In the genomic region with DNA sequence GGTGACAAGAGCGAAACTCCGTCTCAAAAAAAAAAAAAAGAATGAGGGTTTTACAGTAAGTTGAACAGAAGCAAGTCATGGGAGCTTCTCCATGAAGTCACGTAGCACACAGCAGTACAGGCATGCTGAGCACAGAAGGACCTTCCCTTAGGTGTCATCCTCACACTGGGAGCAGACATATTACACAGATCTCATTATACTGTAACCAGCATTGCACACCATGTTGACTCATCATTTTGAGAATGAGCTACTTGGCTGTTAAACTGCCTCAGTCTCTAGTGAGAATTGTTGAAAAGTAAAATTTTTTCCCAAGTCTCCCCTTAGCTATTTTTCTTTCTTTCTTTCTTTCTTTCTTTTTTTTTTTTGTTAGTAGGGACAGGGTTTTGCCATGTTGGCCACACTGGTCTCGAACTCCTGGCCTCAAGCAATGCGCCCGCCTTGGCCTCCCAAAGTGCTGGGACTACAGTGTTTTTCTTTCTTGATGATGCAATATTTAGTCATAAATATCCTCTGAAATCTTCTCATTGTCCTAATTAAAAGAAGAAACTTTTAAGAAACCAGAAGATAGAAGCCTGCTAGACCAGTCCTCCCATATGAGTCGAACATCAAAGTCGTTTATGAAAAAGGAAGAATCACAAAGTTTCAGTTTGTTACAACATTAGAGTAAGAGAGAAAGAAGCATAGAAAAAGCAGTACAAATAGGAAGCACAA, we compare ENCODE assay signal across 13 cellular contexts. TPM values are rescaled to one million over a fixed set of nuclear protein-coding genes. Genes with fewer than 3 reads are reported as not detected.
DNase-seq lines count a peak whose midpoint lies in the region; ATAC-seq and TF ChIP-seq lines count a peak whose summit lies in the region.
"Had no signal": no experiment of that assay in that cellular context is flagged by ENCODE, and none has a peak within 500 bp of the region (broad histone marks: within the 10 kb centered on the region; RNA-seq: fewer than 3 reads in every experiment).

No MANE protein-coding gene starts in this region.

- H3K36me3 Mint-ChIP-seq in activated T-cell treated with anti-CD3 and anti-CD28 coated beads, Interleukin-2, amount 50 U/mL, for 72 hours (ENCODE audit: insufficient read depth in 2 of 2) = no peaks in the 10 kb centered on the region
- H3K36me3 Mint-ChIP-seq in stimulated activated naive B cell treated with anti-CD40 and anti-IgM and Interleukin-4, amounts not matched to agents 10 μg/mL and 1 μg/mL and 100 μg/mL, for 72 hours = peaks cover 0 to 4% of the 10 kb centered on the region in 2 donors

- no peak for TF ChIP-seq CTCF in epithelial cell of proximal tubule (conservative IDR thresholded peaks at IDR 0.05; ENCODE audit: low read depth, low read length)

- H3K4me3 Mint-ChIP-seq in activated T-cell treated with anti-CD3 and anti-CD28 coated beads, Interleukin-2, amount 50 U/mL, for 72 hours = peak overlapping the region; percentile 10 to 18
- no peak overlapping the region for H3K4me3 Mint-ChIP-seq in stimulated activated naive B cell treated with anti-CD40 and anti-IgM and Interleukin-4, amounts not matched to agents 10 μg/mL and 1 μg/mL and 100 μg/mL, for 72 hours

- no peaks in the 10 kb centered on the region for H3K27me3 Mint-ChIP-seq in activated T-cell treated with anti-CD3 and anti-CD28 coated beads, Interleukin-2, amount 50 U/mL, for 72 hours (ENCODE audit: low read depth)
- H3K27me3 Mint-ChIP-seq in stimulated activated naive B cell treated with anti-CD40 and anti-IgM and Interleukin-4, amounts not matched to agents 10 μg/mL and 1 μg/mL and 100 μg/mL, for 72 hours = peaks cover 0 to 4% of the 10 kb centered on the region in 2 donors

- H3K27ac Mint-ChIP-seq in activated T-cell treated with anti-CD3 and anti-CD28 coated beads, Interleukin-2, amount 50 U/mL, for 72 hours = peak overlapping the region; percentile 94
- H3K27ac Mint-ChIP-seq in stimulated activated naive B cell treated with anti-CD40 and anti-IgM and Interleukin-4, amounts not matched to agents 10 μg/mL and 1 μg/mL and 100 μg/mL, for 72 hours = no peak overlapping the region

- ATAC-seq in activated T-cell treated with anti-CD3 and anti-CD28 coated beads, Interleukin-2, amount 50 U/mL, for 72 hours (replicated peaks in 1 of 2) = peak; percentile 87 to 91
- peak; percentile 73 for ATAC-seq in stimulated activated naive CD8-positive, alpha-beta T cell treated with anti-CD3 and anti-CD28 coated beads, Interleukin-15, Interleukin-2, amounts not matched to agents 100 U/mL and 50 U/mL, for 24 hours
- ATAC-seq in stimulated activated naive B cell treated with anti-CD40 and anti-IgM and Interleukin-4, amounts not matched to agents 10 μg/mL and 1 μg/mL and 100 μg/mL, for 72 hours (replicated peaks) = no peak
- ATAC-seq: Panc1 had no signal

- no peaks in the 10 kb centered on the region for H3K9me3 Mint-ChIP-seq in activated T-cell treated with anti-CD3 and anti-CD28 coated beads, Interleukin-2, amount 50 U/mL, for 72 hours
- H3K9me3 Mint-ChIP-seq in stimulated activated naive B cell treated with anti-CD40 and anti-IgM and Interleukin-4, amounts not matched to agents 10 μg/mL and 1 μg/mL and 100 μg/mL, for 72 hours = no peaks in the 10 kb centered on the region

- peak; percentile 4 to 9 for DNase-seq in activated T-cell treated with anti-CD3 and anti-CD28 coated beads, Interleukin-2, amount 50 U/mL, for 72 hours
- DNase-seq in activated T-cell treated with anti-CD3 and anti-CD28 coated beads for 4 hours = no peak
- DNase-seq in RPMI7951 (ENCODE audit: low read depth) = peak; percentile 64
- DNase-seq in epithelial cell of proximal tubule (ENCODE audit: low read depth) = peak; percentile 72
- no peak for DNase-seq in stimulated activated naive CD8-positive, alpha-beta T cell treated with anti-CD3 and anti-CD28 coated beads, Interleukin-15, Interleukin-2, amounts not matched to agents 100 U/mL and 50 U/mL, for 24 hours
- DNase-seq in stimulated activated naive B cell treated with anti-CD40 and anti-IgM and Interleukin-4, amounts not matched to agents 10 μg/mL and 1 μg/mL and 100 μg/mL, for 72 hours = no peak
- DNase-seq in GM19240 (ENCODE audit: insufficient read length, low spot score) = no peak
- no peak for DNase-seq in HT-29 (ENCODE audit: low spot score)
- DNase-seq: caudate nucleus, NCI-H146, tibial artery had no signal

- peaks cover 39% of the 10 kb centered on the region for H3K4me1 Mint-ChIP-seq in activated T-cell treated with anti-CD3 and anti-CD28 coated beads, Interleukin-2, amount 50 U/mL, for 72 hours (ENCODE audit: low read depth)
- peaks cover 18 to 47% of the 10 kb centered on the region in 2 donors for H3K4me1 Mint-ChIP-seq in stimulated activated naive B cell treated with anti-CD40 and anti-IgM and Interleukin-4, amounts not matched to agents 10 μg/mL and 1 μg/mL and 100 μg/mL, for 72 hours

- no peak overlapping the region for H3K4me3 ChIP-seq in epithelial cell of proximal tubule (ENCODE audit: low read depth, low read length)
- H3K4me3 ChIP-seq: BLaER1, tibial artery had no signal

RNA-seq across cellular contexts. Expression of a gene that starts 37.9 kb away (rescaled TPM):
- 100 to 1,000 TPM; 250 to 256 TPM for total RNA-seq in activated T-cell treated with anti-CD3 and anti-CD28 coated beads, Interleukin-2, amount 50 U/mL, for 72 hours
- total RNA-seq in RPMI7951 (2014; rRNA removed; shearing (Covaris generic)) = 142 and 168 TPM in 2 replicates
- total RNA-seq in epithelial cell of proximal tubule = 157 and 173 TPM in 2 replicates
- 52.9 and 60.7 TPM in 2 replicates for total RNA-seq in HT-29 (2014; rRNA removed; shearing (Covaris generic))

Comparison
In these comparisons a context has a peak if more than half of its experiments do, and no peak if none do; other contexts are left out.
1. DNase-seq: peak in activated T-cell treated with anti-CD3 and anti-CD28 coated beads, Interleukin-2, amount 50 U/mL, for 72 hours (2 of 2), RPMI7951 (single experiment) and epithelial cell of proximal tubule (single experiment); none in activated T-cell treated with anti-CD3 and anti-CD28 coated beads for 4 hours (single experiment), stimulated activated naive CD8-positive, alpha-beta T cell treated with anti-CD3 and anti-CD28 coated beads, Interleukin-15, Interleukin-2, amounts not matched to agents 100 U/mL and 50 U/mL, for 24 hours (single experiment), stimulated activated naive B cell treated with anti-CD40 and anti-IgM and Interleukin-4, amounts not matched to agents 10 μg/mL and 1 μg/mL and 100 μg/mL, for 72 hours (single experiment), GM19240 (single experiment) and HT-29 (single experiment).
2. ATAC-seq: peak in activated T-cell treated with anti-CD3 and anti-CD28 coated beads, Interleukin-2, amount 50 U/mL, for 72 hours (2 of 2) and stimulated activated naive CD8-positive, alpha-beta T cell treated with anti-CD3 and anti-CD28 coated beads, Interleukin-15, Interleukin-2, amounts not matched to agents 100 U/mL and 50 U/mL, for 24 hours (single experiment); none in stimulated activated naive B cell treated with anti-CD40 and anti-IgM and Interleukin-4, amounts not matched to agents 10 μg/mL and 1 μg/mL and 100 μg/mL, for 72 hours (0 of 2).
3. H3K4me3 Mint-ChIP-seq: peak in activated T-cell treated with anti-CD3 and anti-CD28 coated beads, Interleukin-2, amount 50 U/mL, for 72 hours (2 of 2); none in stimulated activated naive B cell treated with anti-CD40 and anti-IgM and Interleukin-4, amounts not matched to agents 10 μg/mL and 1 μg/mL and 100 μg/mL, for 72 hours (0 of 2).